ENCODE assay signal across 11 cellular contexts in the genomic region with DNA sequence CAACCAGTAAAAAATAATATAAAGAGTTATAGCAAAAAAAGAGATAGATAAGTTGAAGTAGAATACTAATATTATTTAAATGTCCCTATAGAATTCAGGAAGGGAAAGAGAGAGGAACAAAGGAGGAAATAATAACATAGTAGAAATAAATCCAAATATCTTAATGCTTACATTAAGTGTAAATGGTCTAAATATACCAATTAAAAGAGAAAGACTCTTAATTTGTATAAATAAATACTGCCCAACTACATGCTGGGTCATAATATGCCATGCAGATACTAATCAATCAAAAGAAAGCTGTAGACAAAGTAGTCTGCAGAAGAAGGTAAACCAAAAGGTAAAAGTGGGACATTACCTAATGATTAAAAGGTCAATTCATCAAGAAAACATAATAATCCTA. TPM values are rescaled to one million over a fixed set of nuclear protein-coding genes. Genes with fewer than 3 reads are reported as not detected.
"Had no signal": no experiment of that assay in that cellular context is flagged by ENCODE, and none has a peak within 500 bp of the region (broad histone marks: within the 10 kb centered on the region; RNA-seq: fewer than 3 reads in every experiment).

No MANE protein-coding gene starts in this region.

- H3K9me3 ChIP-seq: HAP-1 had no signal

- DNase-seq: GM23248, GOT3, H7, H9, HCEC 1CT, HFFc6 had no signal

- H3K4me2 ChIP-seq: GM23338 had no signal

- H3K36me3 ChIP-seq: HAP-1 had no signal

- H3K27ac ChIP-seq: GM23248 had no signal

- ATAC-seq: GM23338, HCT116 had no signal

- H2AFZ ChIP-seq: GM23248, GM23338 had no signal

- FAIRE-seq: H1, H54 had no signal

- H3K4me3 ChIP-seq: GM23248, GM23338, HAP-1 had no signal

- H3K4me1 ChIP-seq: HAP-1 had no signal

- H3K9ac ChIP-seq: GM23248 had no signal

RNA-seq across cellular contexts. Expression of gene VIPR2, which starts 43.3 kb away (rescaled TPM):
- total RNA-seq: GM23248, HFFc6 had no signal
- polyA plus RNA-seq: GM23248 had no signal
